Comparison of ENCODE assay signal across 16 cellular contexts in genomic region chr5:88805151-88805784, GRCh38.
DNase-seq lines count a peak whose midpoint lies in the region; ATAC-seq and TF ChIP-seq lines count a peak whose summit lies in the region.
"Had no signal": no experiment of that assay in that cellular context is flagged by ENCODE, and none has a peak within 500 bp of the region (broad histone marks: within the 10 kb centered on the region; RNA-seq: fewer than 3 reads in every experiment).

No MANE protein-coding gene starts in this region.

- H3K9me3 ChIP-seq in suprapubic skin: no peaks in the 10 kb centered on the region
- H3K9me3 ChIP-seq in SJCRH30 (replicated peaks): no peaks in the 10 kb centered on the region
- H3K9me3 ChIP-seq: adrenal gland had no signal

- no peak for TF ChIP-seq CTCF in suprapubic skin (IDR thresholded peaks at IDR 0.05)

- TF ChIP-seq POLR2A in GM18505 (IDR thresholded peaks at IDR 0.05; ENCODE audit: borderline replicate concordance, extremely low read depth, insufficient read depth, insufficient read length): peak; percentile 15
- TF ChIP-seq POLR2A in suprapubic skin (IDR thresholded peaks at IDR 0.05): no peak

- H3K36me3 ChIP-seq in suprapubic skin: no peaks in the 10 kb centered on the region
- H3K36me3 ChIP-seq in SJCRH30: peaks cover 45% of the 10 kb centered on the region

- TF ChIP-seq EP300 in suprapubic skin (IDR thresholded peaks at IDR 0.05): no peak

- H3K36me3 Mint-ChIP-seq in dendritic cell treated with granulocyte-macrophage colony-stimulating factor and Interleukin-4, amounts not matched to agents 40 ng/mL and 50 ng/mL, for 4 days (ENCODE audit: low read depth): peaks cover 33% of the 10 kb centered on the region
- H3K36me3 Mint-ChIP-seq: mesothelial cell of epicardium had no signal

- H3K27me3 ChIP-seq in suprapubic skin (no peaks in the 10 kb centered on the region), SJCRH30 (no peaks in the 10 kb centered on the region)
- H3K27me3 ChIP-seq: adrenal gland had no signal

- no peak for DNase-seq in GOT3 (lab: John Stamatoyannopoulos, UW)
- DNase-seq in suprapubic skin (ENCODE audit: low spot score in 2 of 2): no peak
- no peak for DNase-seq in SJCRH30
- no peak for DNase-seq in NOMO-1 (lab: John Stamatoyannopoulos, UW; ENCODE audit: unreplicated experiment in 2 of 2)
- DNase-seq: adrenal gland, AML-193, cortex of kidney, IMR-90, NCI-H69, SHP77 treated with DMSO at 0.1 percent for 48 hours had no signal

- H3K4me3 ChIP-seq in suprapubic skin (no peak overlapping the region), SJCRH30 (no peak overlapping the region)
- H3K4me3 ChIP-seq: adrenal gland had no signal

- H3K4me1 ChIP-seq in suprapubic skin (no peaks in the 10 kb centered on the region), SJCRH30 (no peaks in the 10 kb centered on the region)

- no peaks in the 10 kb centered on the region for H3K27me3 Mint-ChIP-seq in dendritic cell treated with granulocyte-macrophage colony-stimulating factor and Interleukin-4, amounts not matched to agents 40 ng/mL and 50 ng/mL, for 4 days

- H3K27ac ChIP-seq in suprapubic skin (no peak overlapping the region), SJCRH30 (no peak overlapping the region)
- H3K27ac ChIP-seq: adrenal gland, VCaP had no signal

- H3K9me3 Mint-ChIP-seq in dendritic cell treated with granulocyte-macrophage colony-stimulating factor and Interleukin-4, amounts not matched to agents 40 ng/mL and 50 ng/mL, for 4 days: no peaks in the 10 kb centered on the region

- H3K27ac Mint-ChIP-seq in dendritic cell treated with granulocyte-macrophage colony-stimulating factor and Interleukin-4, amounts not matched to agents 40 ng/mL and 50 ng/mL, for 4 days: peak overlapping the region; percentile 25
- H3K27ac Mint-ChIP-seq: mesothelial cell of epicardium had no signal

- peaks cover 12% of the 10 kb centered on the region for H3K4me1 Mint-ChIP-seq in dendritic cell treated with granulocyte-macrophage colony-stimulating factor and Interleukin-4, amounts not matched to agents 40 ng/mL and 50 ng/mL, for 4 days (ENCODE audit: low read depth)

- 59% methylated on average over 3 of the region's 3 CpGs for WGBS in suprapubic skin

- intact Hi-C loops in dendritic cell treated with granulocyte-macrophage colony-stimulating factor and Interleukin-4, amounts not matched to agents 40 ng/mL and 50 ng/mL, for 4 days (cut with micrococcal nuclease): no loop called here

- peak overlapping the region; percentile 14 for H3K4me3 Mint-ChIP-seq in dendritic cell treated with granulocyte-macrophage colony-stimulating factor and Interleukin-4, amounts not matched to agents 40 ng/mL and 50 ng/mL, for 4 days
- H3K4me3 Mint-ChIP-seq: mesothelial cell of epicardium had no signal

- ATAC-seq in GM18505 (IDR thresholded peaks at IDR 0.05; ENCODE audit: unreplicated experiment) (peak; percentile 70), GM19467 (IDR thresholded peaks at IDR 0.05; ENCODE audit: unreplicated experiment) (peak; percentile 52), HG03064 (IDR thresholded peaks at IDR 0.05; ENCODE audit: low read depth, unreplicated experiment) (peak; percentile 64)
